In the genomic region with DNA sequence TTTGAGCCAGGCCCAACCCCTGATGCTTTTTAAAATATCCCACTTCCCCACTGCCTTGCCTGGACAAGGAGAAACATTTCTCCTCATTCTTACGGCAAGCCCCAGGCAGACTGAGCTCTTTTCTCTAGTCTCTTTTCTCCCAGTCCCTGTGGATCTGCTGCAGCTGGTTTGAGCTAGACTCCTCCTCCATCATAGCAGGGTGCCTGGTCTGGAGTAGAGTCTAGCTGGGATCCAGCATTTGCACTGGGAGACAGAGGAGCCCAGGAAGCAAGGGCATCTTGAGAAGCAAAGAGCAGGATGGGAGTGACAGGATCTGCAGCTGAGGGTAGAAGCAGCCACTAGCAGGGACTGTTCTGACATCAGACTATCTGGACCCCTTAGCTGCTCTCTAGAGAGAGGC, we compare ENCODE assay signal across 13 cellular contexts.
DNase-seq lines count a peak whose midpoint lies in the region; ATAC-seq and TF ChIP-seq lines count a peak whose summit lies in the region.
"Had no signal": no experiment of that assay in that cellular context is flagged by ENCODE, and none has a peak within 500 bp of the region (broad histone marks: within the 10 kb centered on the region; RNA-seq: fewer than 3 reads in every experiment).

No MANE protein-coding gene starts in this region.

- no peaks in the 10 kb centered on the region for H3K4me1 ChIP-seq in endodermal cell (ENCODE audit: control insufficient read depth, insufficient read depth, low read length)
- peaks cover 13% of the 10 kb centered on the region for H3K4me1 ChIP-seq in neural progenitor cell
- no peaks in the 10 kb centered on the region for H3K4me1 ChIP-seq in psoas muscle
- H3K4me1 ChIP-seq: BLaER1 treated with 17β-estradiol and CSF1 and Interleukin-3, amounts not matched to agents 10 nM and 100 nM had no signal

- no peak overlapping the region for H3K4me3 Mint-ChIP-seq in endodermal cell
- H3K4me3 Mint-ChIP-seq in neural progenitor cell: no peak overlapping the region
- H3K4me3 Mint-ChIP-seq: CD4-positive, CD25-positive, alpha-beta regulatory T cell had no signal

- no peak for ATAC-seq in psoas muscle
- ATAC-seq: HCT116, K562 had no signal

- H3K27me3 ChIP-seq in endodermal cell (ENCODE audit: control insufficient read depth, insufficient read depth, low read length, poor library complexity, severe bottlenecking): no peaks in the 10 kb centered on the region
- no peaks in the 10 kb centered on the region for H3K27me3 ChIP-seq in neural progenitor cell
- H3K27me3 ChIP-seq in psoas muscle (ENCODE audit: insufficient read depth in 3 of 3, low read length in 2 of 3): no peaks in the 10 kb centered on the region
- H3K27me3 ChIP-seq: BLaER1 treated with 17β-estradiol and CSF1 and Interleukin-3, amounts not matched to agents 10 nM and 100 nM had no signal

- H3K9me3 ChIP-seq in endodermal cell (ENCODE audit: control insufficient read depth, low read length): no peaks in the 10 kb centered on the region
- H3K9me3 ChIP-seq in neural progenitor cell (ENCODE audit: low read depth): no peaks in the 10 kb centered on the region
- H3K9me3 ChIP-seq in psoas muscle: peaks cover 6% of the 10 kb centered on the region
- H3K9me3 ChIP-seq: BLaER1 treated with 17β-estradiol and CSF1 and Interleukin-3, amounts not matched to agents 10 nM and 100 nM had no signal

- no peak overlapping the region for H3K4me2 ChIP-seq in neural progenitor cell
- H3K4me2 ChIP-seq: BLaER1 treated with 17β-estradiol and CSF1 and Interleukin-3, amounts not matched to agents 10 nM and 100 nM had no signal

- no peaks in the 10 kb centered on the region for H3K36me3 ChIP-seq in endodermal cell (ENCODE audit: control insufficient read depth, insufficient read depth, low read length)
- H3K36me3 ChIP-seq in neural progenitor cell: no peaks in the 10 kb centered on the region
- H3K36me3 ChIP-seq in psoas muscle (ENCODE audit: insufficient read depth in 1 of 2, low read depth in 1 of 2): no peaks in the 10 kb centered on the region
- H3K36me3 ChIP-seq: BLaER1 treated with 17β-estradiol and CSF1 and Interleukin-3, amounts not matched to agents 10 nM and 100 nM had no signal

- no peaks in the 10 kb centered on the region for H3K9me3 Mint-ChIP-seq in endodermal cell
- H3K9me3 Mint-ChIP-seq in neural progenitor cell: no peaks in the 10 kb centered on the region

- no peaks in the 10 kb centered on the region for H3F3A ChIP-seq in neural progenitor cell (ENCODE audit: low read depth)

- no peak overlapping the region for H3K27ac Mint-ChIP-seq in endodermal cell
- H3K27ac Mint-ChIP-seq in neural progenitor cell: peak overlapping the region; percentile 89
- H3K27ac Mint-ChIP-seq: CD4-positive, CD25-positive, alpha-beta regulatory T cell had no signal

- peak overlapping the region; percentile 98 for H2AFZ ChIP-seq in neural progenitor cell (replicated peaks)

- no peaks in the 10 kb centered on the region for H4K20me1 ChIP-seq in neural progenitor cell (ENCODE audit: low read depth)
- H4K20me1 ChIP-seq: BLaER1 treated with 17β-estradiol and CSF1 and Interleukin-3, amounts not matched to agents 10 nM and 100 nM had no signal

- H3K27ac ChIP-seq in endodermal cell (ENCODE audit: low read depth, low read length): no peak overlapping the region
- H3K27ac ChIP-seq in neural progenitor cell: no peak overlapping the region
- H3K27ac ChIP-seq in psoas muscle: no peak overlapping the region
- H3K27ac ChIP-seq: BLaER1 treated with 17β-estradiol and CSF1 and Interleukin-3, amounts not matched to agents 10 nM and 100 nM had no signal

- H3K36me3 Mint-ChIP-seq in endodermal cell (ENCODE audit: low read depth): no peaks in the 10 kb centered on the region
- no peaks in the 10 kb centered on the region for H3K36me3 Mint-ChIP-seq in neural progenitor cell
- H3K36me3 Mint-ChIP-seq: CD4-positive, CD25-positive, alpha-beta regulatory T cell had no signal

- 60 to 81% methylated on average over 1 of the region's 1 CpG for WGBS in endodermal cell (ENCODE audit: insufficient coverage in 1 of 2, insufficient read length in 1 of 2), 2 experiments
- WGBS in psoas muscle, 3 donors: 54 to 62% (median 60%) methylated on average over 1 of the region's 1 CpG

- H3K79me2 ChIP-seq in neural progenitor cell (ENCODE audit: low read depth): no peaks in the 10 kb centered on the region

- TF ChIP-seq CTCF in endodermal cell (conservative IDR thresholded peaks at IDR 0.05) (no peak), neural progenitor cell (IDR thresholded peaks at IDR 0.05) (no peak), psoas muscle (IDR thresholded peaks at IDR 0.05) (no peak)

- peaks cover 4% of the 10 kb centered on the region for H3K4me1 Mint-ChIP-seq in endodermal cell
- H3K4me1 Mint-ChIP-seq in neural progenitor cell: peaks cover 26% of the 10 kb centered on the region
- H3K4me1 Mint-ChIP-seq: CD4-positive, CD25-positive, alpha-beta regulatory T cell had no signal

- H3K27me3 Mint-ChIP-seq in endodermal cell (ENCODE audit: insufficient read depth): no peaks in the 10 kb centered on the region
- peaks cover 4% of the 10 kb centered on the region for H3K27me3 Mint-ChIP-seq in neural progenitor cell (ENCODE audit: insufficient read depth, low read depth)
- H3K27me3 Mint-ChIP-seq: CD4-positive, CD25-positive, alpha-beta regulatory T cell had no signal

- H3K4me3 ChIP-seq in endodermal cell (ENCODE audit: low read length): no peak overlapping the region
- no peak overlapping the region for H3K4me3 ChIP-seq in neural progenitor cell
- H3K4me3 ChIP-seq in psoas muscle: no peak overlapping the region
- H3K4me3 ChIP-seq: BLaER1 treated with 17β-estradiol and CSF1 and Interleukin-3, amounts not matched to agents 10 nM and 100 nM; K562 had no signal

- peak; percentile 15 for DNase-seq in NCI-H510A treated with DMSO at 0.1 percent for 48 hours (lab: John Stamatoyannopoulos, UW)
- DNase-seq in NCI-H510A (lab: John Stamatoyannopoulos, UW): no peak
- DNase-seq in endodermal cell: peak; percentile 54
- DNase-seq in neural progenitor cell (ENCODE audit: low spot score): peak; percentile 26
- no peak for DNase-seq in psoas muscle
- DNase-seq in NCI-H1105 (lab: John Stamatoyannopoulos, UW): no peak
- no peak for DNase-seq in amniotic stem cell (lab: John Stamatoyannopoulos, UW)
- DNase-seq: ACHN; CD4-positive, CD25-positive, alpha-beta regulatory T cell; DMS53 had no signal

- intact Hi-C loops in psoas muscle (cut with DNase I): no loop called here

- H3K9ac ChIP-seq in endodermal cell (ENCODE audit: extremely low read depth, low read length, poor library complexity, severe bottlenecking): no peak overlapping the region
- no peak overlapping the region for H3K9ac ChIP-seq in neural progenitor cell
- H3K9ac ChIP-seq: BLaER1 treated with 17β-estradiol and CSF1 and Interleukin-3, amounts not matched to agents 10 nM and 100 nM had no signal

Comparison
In these comparisons a context has a peak if more than half of its experiments do, and no peak if none do; other contexts are left out.
1. DNase-seq: peak in NCI-H510A treated with DMSO at 0.1 percent for 48 hours (single experiment), endodermal cell (single experiment) and neural progenitor cell (single experiment); none in NCI-H510A (single experiment), psoas muscle (0 of 2), NCI-H1105 (single experiment) and amniotic stem cell (single experiment).